In the genomic region with DNA sequence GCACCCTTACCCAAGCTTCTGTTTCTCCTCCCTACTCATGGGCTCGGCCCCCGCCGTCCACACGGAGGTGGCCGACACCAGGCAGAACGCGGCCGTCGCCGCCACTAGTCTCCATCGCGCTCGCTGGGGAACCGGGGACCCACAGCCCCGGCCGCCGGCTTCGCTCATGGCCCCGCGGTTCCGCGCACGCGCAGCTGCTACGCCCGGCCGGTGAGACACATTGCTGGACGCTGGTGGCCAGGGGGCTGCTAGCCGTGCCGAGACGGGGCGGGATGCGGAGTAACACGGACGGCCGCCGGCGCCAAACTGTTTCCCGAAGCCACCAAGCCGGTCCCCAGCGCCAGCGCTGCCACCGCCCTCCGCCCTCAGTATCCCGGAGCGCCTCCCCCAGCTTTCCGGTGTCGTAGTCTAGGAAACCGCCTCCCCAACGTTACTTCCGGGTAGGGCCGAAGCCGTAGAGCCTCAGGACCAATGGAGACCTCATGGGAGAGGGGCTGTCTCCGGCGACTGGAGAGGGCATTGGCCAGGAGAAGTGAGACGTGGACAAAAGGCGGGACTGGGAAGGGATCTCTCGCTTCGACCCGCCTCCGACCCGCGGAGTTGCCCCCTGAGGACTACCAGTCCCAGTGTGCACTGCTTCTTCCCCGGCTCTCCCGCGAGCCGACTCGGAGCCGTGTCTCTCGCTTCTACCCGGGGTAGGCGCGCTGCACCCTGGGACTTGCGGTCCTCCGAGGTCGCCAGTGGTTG, we compare ENCODE assay signal across 8 cellular contexts. TPM values are rescaled to one million over a fixed set of nuclear protein-coding genes. Genes with fewer than 3 reads are reported as not detected.
A peak's percentile ranks its signal among the peaks of the same experiment; 100 is the strongest.
DNase-seq lines count a peak whose midpoint lies in the region; ATAC-seq, FAIRE-seq and TF ChIP-seq lines count a peak whose summit lies in the region.

A gene with protein sequence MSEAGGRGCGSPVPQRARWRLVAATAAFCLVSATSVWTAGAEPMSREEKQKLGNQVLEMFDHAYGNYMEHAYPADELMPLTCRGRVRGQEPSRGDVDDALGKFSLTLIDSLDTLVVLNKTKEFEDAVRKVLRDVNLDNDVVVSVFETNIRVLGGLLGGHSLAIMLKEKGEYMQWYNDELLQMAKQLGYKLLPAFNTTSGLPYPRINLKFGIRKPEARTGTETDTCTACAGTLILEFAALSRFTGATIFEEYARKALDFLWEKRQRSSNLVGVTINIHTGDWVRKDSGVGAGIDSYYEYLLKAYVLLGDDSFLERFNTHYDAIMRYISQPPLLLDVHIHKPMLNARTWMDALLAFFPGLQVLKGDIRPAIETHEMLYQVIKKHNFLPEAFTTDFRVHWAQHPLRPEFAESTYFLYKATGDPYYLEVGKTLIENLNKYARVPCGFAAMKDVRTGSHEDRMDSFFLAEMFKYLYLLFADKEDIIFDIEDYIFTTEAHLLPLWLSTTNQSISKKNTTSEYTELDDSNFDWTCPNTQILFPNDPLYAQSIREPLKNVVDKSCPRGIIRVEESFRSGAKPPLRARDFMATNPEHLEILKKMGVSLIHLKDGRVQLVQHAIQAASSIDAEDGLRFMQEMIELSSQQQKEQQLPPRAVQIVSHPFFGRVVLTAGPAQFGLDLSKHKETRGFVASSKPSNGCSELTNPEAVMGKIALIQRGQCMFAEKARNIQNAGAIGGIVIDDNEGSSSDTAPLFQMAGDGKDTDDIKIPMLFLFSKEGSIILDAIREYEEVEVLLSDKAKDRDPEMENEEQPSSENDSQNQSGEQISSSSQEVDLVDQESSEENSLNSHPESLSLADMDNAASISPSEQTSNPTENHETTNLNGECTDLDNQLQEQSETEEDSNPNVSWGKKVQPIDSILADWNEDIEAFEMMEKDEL (minus strand): TSS at position 380 of the 747 bp plus-strand sequence. CDS start 212 bp downstream, at position 168.

- H3K79me2 ChIP-seq in Loucy (ENCODE audit: insufficient read depth, low read length): peaks cover 47% of the 10 kb centered on the region

- H3K27ac Mint-ChIP-seq in naive thymus-derived CD8-positive, alpha-beta T cell: peak within 1 kb of the TSS; percentile 87 to 97 (median 93)

- TF ChIP-seq POLR2A in H54 (IDR thresholded peaks at IDR 0.05; ENCODE audit: low read depth, low read length) (peak; percentile 95), Raji (IDR thresholded peaks at IDR 0.05; ENCODE audit: insufficient read depth, low read depth, low read length) (peak; percentile 81)

- peak within 1 kb of the TSS; percentile 88 for H3K9ac ChIP-seq in Loucy (ENCODE audit: low read depth, low read length, poor library complexity, severe bottlenecking)

- peak within 1 kb of the TSS; percentile 98 for H2AFZ ChIP-seq in Loucy (ENCODE audit: low read length)

- H4K20me1 ChIP-seq in Loucy (ENCODE audit: insufficient read depth, low read length, poor library complexity, severe bottlenecking): peaks cover 25% of the 10 kb centered on the region

- H3K4me3 Mint-ChIP-seq in naive thymus-derived CD8-positive, alpha-beta T cell: peak within 1 kb of the TSS; percentile 89 to 97 (median 92)

- no peaks in the 10 kb centered on the region for H3K36me3 Mint-ChIP-seq in naive thymus-derived CD8-positive, alpha-beta T cell

- H3K27me3 Mint-ChIP-seq in naive thymus-derived CD8-positive, alpha-beta T cell: peaks cover 0 to 9% (median 2%) of the 10 kb centered on the region in 5 donors

- TF ChIP-seq CTCF in Loucy (conservative IDR thresholded peaks at IDR 0.05; ENCODE audit: low read length) (no peak), fibroblast of mammary gland (conservative IDR thresholded peaks at IDR 0.05; ENCODE audit: control insufficient read depth, insufficient read depth, low read depth, low read length) (no peak)

- no peaks in the 10 kb centered on the region for H3K27me3 ChIP-seq in Loucy (ENCODE audit: insufficient read depth, low read length, poor library complexity, severe bottlenecking)

- no peaks in the 10 kb centered on the region for H3F3A ChIP-seq in Loucy (ENCODE audit: low read depth)

- peaks cover 15 to 46% (median 33%) of the 10 kb centered on the region in 4 donors for H3K4me1 Mint-ChIP-seq in naive thymus-derived CD8-positive, alpha-beta T cell

- POLR2A ChIA-PET in naive thymus-derived CD8-positive, alpha-beta T cell (lab: Charles Lee): interaction anchor here (0.7 to 2.3 kb wide), 6 partner anchors 11 to 486 kb away, joined by 3 to 16 read pairs (median 4); partner anchors contain the start of genes RNF2, SWT1 and TRMT1L

- peak; percentile 97 for FAIRE-seq in H54 (lab: Jason Lieb, UNC)

- peak; percentile 91 to 93 for ATAC-seq in naive thymus-derived CD8-positive, alpha-beta T cell

- peaks cover 38% of the 10 kb centered on the region for H3K4me1 ChIP-seq in Loucy (ENCODE audit: insufficient read depth, low read length, poor library complexity, severe bottlenecking)

- H3K9me2 ChIP-seq in Loucy (replicated peaks; ENCODE audit: low read depth, low read length): no peaks in the 10 kb centered on the region

- H3K4me3 ChIP-seq in Loucy (ENCODE audit: low read length, poor library complexity, severe bottlenecking) (peak within 1 kb of the TSS; percentile 88), fibroblast of mammary gland (ENCODE audit: control insufficient read depth, low read depth, low read length) (peak within 1 kb of the TSS; percentile 91)

- H3K36me3 ChIP-seq in Loucy (ENCODE audit: insufficient read depth, low read length): no peaks in the 10 kb centered on the region

- no peaks in the 10 kb centered on the region for H3K9me3 Mint-ChIP-seq in naive thymus-derived CD8-positive, alpha-beta T cell

- H3K4me2 ChIP-seq in Loucy (ENCODE audit: low read depth, low read length, poor library complexity, severe bottlenecking): peak within 1 kb of the TSS; percentile 94

- peak; percentile 100 for DNase-seq in EL
- DNase-seq in H54 (ENCODE audit: insufficient read length, low spot score): peak; percentile 92
- peak; percentile 97 for DNase-seq in activated T-helper 9 cell treated with anti-CD3 and anti-CD28 coated beads, Interleukin-2, amount 50 U/mL, for 16 hours (ENCODE audit: low read depth)
- peak; percentile 99 for DNase-seq in fibroblast of mammary gland (ENCODE audit: low read depth)
- DNase-seq in naive thymus-derived CD8-positive, alpha-beta T cell: peak; percentile 87 to 99 (median 98)
- DNase-seq in stimulated activated naive CD4-positive, alpha-beta T cell (lab: John Stamatoyannopoulos, UW): peak; percentile 92 to 99 (median 97)

- no peaks in the 10 kb centered on the region for H3K9me3 ChIP-seq in Loucy (ENCODE audit: insufficient read depth, low read depth, low read length)

RNA-seq across cellular contexts. Expression of the gene that starts here (rescaled TPM):
- total RNA-seq in naive thymus-derived CD8-positive, alpha-beta T cell: 10 to 100 TPM; 38.9 to 43.0 TPM
- 10 to 100 TPM in 2 of 3 donors, 1 to 10 TPM in 1; 8.8 to 14.1 (median 12.5) TPM for polyA plus RNA-seq in naive thymus-derived CD8-positive, alpha-beta T cell

Comparison
In these comparisons a context has a peak if more than half of its experiments do, and no peak if none do; other contexts are left out.
1. Peak in every context shown above with its lines: DNase-seq, ATAC-seq and H3K4me3 ChIP-seq.